1 cellular context compared by ENCODE assay signal in the genomic region with DNA sequence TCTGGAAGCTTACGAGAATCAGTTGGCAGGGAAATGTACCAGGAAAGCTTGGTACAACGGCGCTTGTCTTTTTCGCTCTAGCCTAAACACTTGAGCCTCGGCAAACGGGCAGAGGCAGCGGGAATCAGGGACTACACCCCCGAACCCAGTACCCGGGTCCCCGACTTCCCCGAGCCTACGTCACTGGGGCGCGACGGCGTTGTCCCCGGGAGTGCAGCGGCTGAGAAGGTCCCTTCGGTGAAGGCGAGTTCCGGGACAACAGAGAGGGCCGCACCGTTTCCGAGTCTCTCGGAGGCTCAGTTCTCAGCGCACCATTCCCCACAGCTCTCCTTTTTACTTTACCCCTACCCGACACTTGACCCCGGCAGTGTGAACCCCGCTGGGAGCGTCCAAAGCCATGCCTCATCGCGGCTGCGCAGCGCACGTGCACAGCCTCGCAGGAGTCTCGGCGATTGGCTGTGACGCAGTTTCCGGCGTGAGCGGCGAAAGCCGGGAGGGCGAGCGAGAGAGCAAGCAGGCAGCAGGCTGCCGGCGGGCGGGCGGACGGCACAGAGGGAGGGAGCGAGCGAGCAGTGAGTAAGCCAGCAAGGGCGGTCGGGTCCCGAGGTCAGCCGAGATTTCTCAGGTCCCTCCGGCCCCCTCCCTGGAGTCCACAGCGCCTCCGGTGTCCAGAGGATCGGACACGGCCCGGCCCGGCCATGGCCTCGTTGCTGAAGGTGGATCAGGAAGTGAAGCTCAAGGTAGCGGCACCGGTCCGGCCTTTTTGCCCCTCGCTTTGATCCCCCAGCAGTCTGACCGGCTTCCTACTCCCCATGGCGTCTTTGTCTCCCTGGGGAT.
TF ChIP-seq lines count a peak whose summit lies in the region.

A gene with protein sequence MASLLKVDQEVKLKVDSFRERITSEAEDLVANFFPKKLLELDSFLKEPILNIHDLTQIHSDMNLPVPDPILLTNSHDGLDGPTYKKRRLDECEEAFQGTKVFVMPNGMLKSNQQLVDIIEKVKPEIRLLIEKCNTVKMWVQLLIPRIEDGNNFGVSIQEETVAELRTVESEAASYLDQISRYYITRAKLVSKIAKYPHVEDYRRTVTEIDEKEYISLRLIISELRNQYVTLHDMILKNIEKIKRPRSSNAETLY (plus strand): TSS at position 464 of the 837 bp plus-strand sequence. CDS start 235 bp downstream, at position 699.

TF ChIP-seq in H1, 55 proteins besides CTCF, POLR2A, EP300 and RAD21 (continues in another document):
- no peak for TF ChIP-seq RFX5 (IDR thresholded peaks at IDR 0.05; ENCODE audit: borderline replicate concordance, low read depth, low read length)
- peak; percentile 84 for TF ChIP-seq TBP (IDR thresholded peaks at IDR 0.05; ENCODE audit: low read depth, low read length)
- no peak for TF ChIP-seq SIRT6 (IDR thresholded peaks at IDR 0.05; ENCODE audit: low read length)
- TF ChIP-seq SP4 (IDR thresholded peaks at IDR 0.05; ENCODE audit: low read length): peak; percentile 64; the same call in 1 of the 2 replicates
- peak; percentile 80 for TF ChIP-seq TAF7 (optimal IDR thresholded peaks at IDR 0.05; ENCODE audit: borderline replicate concordance, low read depth, low read length)
- no peak for TF ChIP-seq TCF12 (IDR thresholded peaks at IDR 0.05; ENCODE audit: low read depth, low read length)
- TF ChIP-seq, protein P1, sequence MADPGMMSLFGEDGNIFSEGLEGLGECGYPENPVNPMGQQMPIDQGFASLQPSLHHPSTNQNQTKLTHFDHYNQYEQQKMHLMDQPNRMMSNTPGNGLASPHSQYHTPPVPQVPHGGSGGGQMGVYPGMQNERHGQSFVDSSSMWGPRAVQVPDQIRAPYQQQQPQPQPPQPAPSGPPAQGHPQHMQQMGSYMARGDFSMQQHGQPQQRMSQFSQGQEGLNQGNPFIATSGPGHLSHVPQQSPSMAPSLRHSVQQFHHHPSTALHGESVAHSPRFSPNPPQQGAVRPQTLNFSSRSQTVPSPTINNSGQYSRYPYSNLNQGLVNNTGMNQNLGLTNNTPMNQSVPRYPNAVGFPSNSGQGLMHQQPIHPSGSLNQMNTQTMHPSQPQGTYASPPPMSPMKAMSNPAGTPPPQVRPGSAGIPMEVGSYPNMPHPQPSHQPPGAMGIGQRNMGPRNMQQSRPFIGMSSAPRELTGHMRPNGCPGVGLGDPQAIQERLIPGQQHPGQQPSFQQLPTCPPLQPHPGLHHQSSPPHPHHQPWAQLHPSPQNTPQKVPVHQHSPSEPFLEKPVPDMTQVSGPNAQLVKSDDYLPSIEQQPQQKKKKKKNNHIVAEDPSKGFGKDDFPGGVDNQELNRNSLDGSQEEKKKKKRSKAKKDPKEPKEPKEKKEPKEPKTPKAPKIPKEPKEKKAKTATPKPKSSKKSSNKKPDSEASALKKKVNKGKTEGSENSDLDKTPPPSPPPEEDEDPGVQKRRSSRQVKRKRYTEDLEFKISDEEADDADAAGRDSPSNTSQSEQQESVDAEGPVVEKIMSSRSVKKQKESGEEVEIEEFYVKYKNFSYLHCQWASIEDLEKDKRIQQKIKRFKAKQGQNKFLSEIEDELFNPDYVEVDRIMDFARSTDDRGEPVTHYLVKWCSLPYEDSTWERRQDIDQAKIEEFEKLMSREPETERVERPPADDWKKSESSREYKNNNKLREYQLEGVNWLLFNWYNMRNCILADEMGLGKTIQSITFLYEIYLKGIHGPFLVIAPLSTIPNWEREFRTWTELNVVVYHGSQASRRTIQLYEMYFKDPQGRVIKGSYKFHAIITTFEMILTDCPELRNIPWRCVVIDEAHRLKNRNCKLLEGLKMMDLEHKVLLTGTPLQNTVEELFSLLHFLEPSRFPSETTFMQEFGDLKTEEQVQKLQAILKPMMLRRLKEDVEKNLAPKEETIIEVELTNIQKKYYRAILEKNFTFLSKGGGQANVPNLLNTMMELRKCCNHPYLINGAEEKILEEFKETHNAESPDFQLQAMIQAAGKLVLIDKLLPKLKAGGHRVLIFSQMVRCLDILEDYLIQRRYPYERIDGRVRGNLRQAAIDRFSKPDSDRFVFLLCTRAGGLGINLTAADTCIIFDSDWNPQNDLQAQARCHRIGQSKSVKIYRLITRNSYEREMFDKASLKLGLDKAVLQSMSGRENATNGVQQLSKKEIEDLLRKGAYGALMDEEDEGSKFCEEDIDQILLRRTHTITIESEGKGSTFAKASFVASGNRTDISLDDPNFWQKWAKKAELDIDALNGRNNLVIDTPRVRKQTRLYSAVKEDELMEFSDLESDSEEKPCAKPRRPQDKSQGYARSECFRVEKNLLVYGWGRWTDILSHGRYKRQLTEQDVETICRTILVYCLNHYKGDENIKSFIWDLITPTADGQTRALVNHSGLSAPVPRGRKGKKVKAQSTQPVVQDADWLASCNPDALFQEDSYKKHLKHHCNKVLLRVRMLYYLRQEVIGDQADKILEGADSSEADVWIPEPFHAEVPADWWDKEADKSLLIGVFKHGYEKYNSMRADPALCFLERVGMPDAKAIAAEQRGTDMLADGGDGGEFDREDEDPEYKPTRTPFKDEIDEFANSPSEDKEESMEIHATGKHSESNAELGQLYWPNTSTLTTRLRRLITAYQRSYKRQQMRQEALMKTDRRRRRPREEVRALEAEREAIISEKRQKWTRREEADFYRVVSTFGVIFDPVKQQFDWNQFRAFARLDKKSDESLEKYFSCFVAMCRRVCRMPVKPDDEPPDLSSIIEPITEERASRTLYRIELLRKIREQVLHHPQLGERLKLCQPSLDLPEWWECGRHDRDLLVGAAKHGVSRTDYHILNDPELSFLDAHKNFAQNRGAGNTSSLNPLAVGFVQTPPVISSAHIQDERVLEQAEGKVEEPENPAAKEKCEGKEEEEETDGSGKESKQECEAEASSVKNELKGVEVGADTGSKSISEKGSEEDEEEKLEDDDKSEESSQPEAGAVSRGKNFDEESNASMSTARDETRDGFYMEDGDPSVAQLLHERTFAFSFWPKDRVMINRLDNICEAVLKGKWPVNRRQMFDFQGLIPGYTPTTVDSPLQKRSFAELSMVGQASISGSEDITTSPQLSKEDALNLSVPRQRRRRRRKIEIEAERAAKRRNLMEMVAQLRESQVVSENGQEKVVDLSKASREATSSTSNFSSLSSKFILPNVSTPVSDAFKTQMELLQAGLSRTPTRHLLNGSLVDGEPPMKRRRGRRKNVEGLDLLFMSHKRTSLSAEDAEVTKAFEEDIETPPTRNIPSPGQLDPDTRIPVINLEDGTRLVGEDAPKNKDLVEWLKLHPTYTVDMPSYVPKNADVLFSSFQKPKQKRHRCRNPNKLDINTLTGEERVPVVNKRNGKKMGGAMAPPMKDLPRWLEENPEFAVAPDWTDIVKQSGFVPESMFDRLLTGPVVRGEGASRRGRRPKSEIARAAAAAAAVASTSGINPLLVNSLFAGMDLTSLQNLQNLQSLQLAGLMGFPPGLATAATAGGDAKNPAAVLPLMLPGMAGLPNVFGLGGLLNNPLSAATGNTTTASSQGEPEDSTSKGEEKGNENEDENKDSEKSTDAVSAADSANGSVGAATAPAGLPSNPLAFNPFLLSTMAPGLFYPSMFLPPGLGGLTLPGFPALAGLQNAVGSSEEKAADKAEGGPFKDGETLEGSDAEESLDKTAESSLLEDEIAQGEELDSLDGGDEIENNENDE (IDR thresholded peaks at IDR 0.05; ENCODE audit: insufficient replicate concordance, low read length): no peak
- TF ChIP-seq ASH2L (IDR thresholded peaks at IDR 0.05; ENCODE audit: low read length): peak; percentile 98
- no peak for TF ChIP-seq JUN (IDR thresholded peaks at IDR 0.05; ENCODE audit: low read depth, low read length)
- no peak for TF ChIP-seq FOSL1 (IDR thresholded peaks at IDR 0.05; ENCODE audit: insufficient read depth, low read depth, low read length)
- TF ChIP-seq HDAC2 (IDR thresholded peaks at IDR 0.05; ENCODE audit: borderline replicate concordance in 1 of 2, low read depth in 2 of 2, low read length in 2 of 2): peak in 1 of 2 experiments; percentile 66; a peak in 2 of 4 replicates
- no peak for TF ChIP-seq NANOG (IDR thresholded peaks at IDR 0.05; ENCODE audit: insufficient read depth, low read depth, low read length, poor library complexity, severe bottlenecking)
- peak in 1 of 2 experiments; percentile 70; a peak in 3 of 4 replicates for TF ChIP-seq SIN3A (conservative IDR thresholded peaks at IDR 0.05 in 1 of 2, IDR thresholded peaks at IDR 0.05 in 1 of 2; ENCODE audit: low read depth in 1 of 2, low read length in 2 of 2)
- no peak for TF ChIP-seq BRCA1 (IDR thresholded peaks at IDR 0.05; ENCODE audit: low read depth, low read length)
- no peak for TF ChIP-seq CHD2 (IDR thresholded peaks at IDR 0.05; ENCODE audit: low read length)
- peak; percentile 42; the same call in 1 of the 2 replicates for TF ChIP-seq NRF1 (IDR thresholded peaks at IDR 0.05; ENCODE audit: low read depth, low read length)
- TF ChIP-seq EGR1 (IDR thresholded peaks at IDR 0.05; ENCODE audit: borderline replicate concordance, low read depth, low read length): no peak
- TF ChIP-seq CTBP2 (IDR thresholded peaks at IDR 0.05; ENCODE audit: borderline replicate concordance, insufficient read depth, insufficient read length, low read length): no peak
- no peak for TF ChIP-seq CEBPB (IDR thresholded peaks at IDR 0.05; ENCODE audit: low read depth, low read length)
- TF ChIP-seq, protein P2, sequence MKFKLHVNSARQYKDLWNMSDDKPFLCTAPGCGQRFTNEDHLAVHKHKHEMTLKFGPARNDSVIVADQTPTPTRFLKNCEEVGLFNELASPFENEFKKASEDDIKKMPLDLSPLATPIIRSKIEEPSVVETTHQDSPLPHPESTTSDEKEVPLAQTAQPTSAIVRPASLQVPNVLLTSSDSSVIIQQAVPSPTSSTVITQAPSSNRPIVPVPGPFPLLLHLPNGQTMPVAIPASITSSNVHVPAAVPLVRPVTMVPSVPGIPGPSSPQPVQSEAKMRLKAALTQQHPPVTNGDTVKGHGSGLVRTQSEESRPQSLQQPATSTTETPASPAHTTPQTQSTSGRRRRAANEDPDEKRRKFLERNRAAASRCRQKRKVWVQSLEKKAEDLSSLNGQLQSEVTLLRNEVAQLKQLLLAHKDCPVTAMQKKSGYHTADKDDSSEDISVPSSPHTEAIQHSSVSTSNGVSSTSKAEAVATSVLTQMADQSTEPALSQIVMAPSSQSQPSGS (IDR thresholded peaks at IDR 0.05; ENCODE audit: low read length): no peak
- peak; percentile 90 for TF ChIP-seq KDM5A (IDR thresholded peaks at IDR 0.05; ENCODE audit: low read length)
- no peak for TF ChIP-seq RNF2 (IDR thresholded peaks at IDR 0.05; ENCODE audit: borderline replicate concordance, low read depth, low read length, missing control alignments, poor library complexity, severe bottlenecking)
- no peak for TF ChIP-seq EZH2 (IDR thresholded peaks at IDR 0.05; ENCODE audit: low read depth, low read length, severe bottlenecking)
- TF ChIP-seq TEAD4 (IDR thresholded peaks at IDR 0.05; ENCODE audit: low read depth, low read length): no peak
- TF ChIP-seq HDAC6 (IDR thresholded peaks at IDR 0.05; ENCODE audit: low read depth, low read length): no peak
- TF ChIP-seq SIX5 (IDR thresholded peaks at IDR 0.05; ENCODE audit: low read depth, low read length): no peak
- peak; percentile 77; the same call in 1 of the 2 replicates for TF ChIP-seq GABPA (IDR thresholded peaks at IDR 0.05; ENCODE audit: borderline replicate concordance, insufficient read depth, low read length)
- TF ChIP-seq GTF2F1 (IDR thresholded peaks at IDR 0.05; ENCODE audit: borderline replicate concordance, low read depth, low read length): no peak
- TF ChIP-seq BACH1 (IDR thresholded peaks at IDR 0.05; ENCODE audit: low read length): no peak
- peak; percentile 95 for TF ChIP-seq PHF8 (conservative IDR thresholded peaks at IDR 0.05; ENCODE audit: low read depth, low read length)
- TF ChIP-seq, protein P3, sequence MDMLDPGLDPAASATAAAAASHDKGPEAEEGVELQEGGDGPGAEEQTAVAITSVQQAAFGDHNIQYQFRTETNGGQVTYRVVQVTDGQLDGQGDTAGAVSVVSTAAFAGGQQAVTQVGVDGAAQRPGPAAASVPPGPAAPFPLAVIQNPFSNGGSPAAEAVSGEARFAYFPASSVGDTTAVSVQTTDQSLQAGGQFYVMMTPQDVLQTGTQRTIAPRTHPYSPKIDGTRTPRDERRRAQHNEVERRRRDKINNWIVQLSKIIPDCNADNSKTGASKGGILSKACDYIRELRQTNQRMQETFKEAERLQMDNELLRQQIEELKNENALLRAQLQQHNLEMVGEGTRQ (IDR thresholded peaks at IDR 0.05; ENCODE audit: low read length): peak; percentile 52; the same call in 1 of the 2 replicates
- TF ChIP-seq RBBP5 (IDR thresholded peaks at IDR 0.05; ENCODE audit: borderline replicate concordance, low read depth, low read length): peak; percentile 79; the same call in 1 of the 2 replicates
- TF ChIP-seq POU5F1 (IDR thresholded peaks at IDR 0.05; ENCODE audit: low read depth, low read length): no peak
- TF ChIP-seq, protein P4, sequence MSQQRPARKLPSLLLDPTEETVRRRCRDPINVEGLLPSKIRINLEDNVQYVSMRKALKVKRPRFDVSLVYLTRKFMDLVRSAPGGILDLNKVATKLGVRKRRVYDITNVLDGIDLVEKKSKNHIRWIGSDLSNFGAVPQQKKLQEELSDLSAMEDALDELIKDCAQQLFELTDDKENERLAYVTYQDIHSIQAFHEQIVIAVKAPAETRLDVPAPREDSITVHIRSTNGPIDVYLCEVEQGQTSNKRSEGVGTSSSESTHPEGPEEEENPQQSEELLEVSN (IDR thresholded peaks at IDR 0.05): peak; percentile 78; the same call in 1 of the 2 replicates
- TF ChIP-seq, protein P5, sequence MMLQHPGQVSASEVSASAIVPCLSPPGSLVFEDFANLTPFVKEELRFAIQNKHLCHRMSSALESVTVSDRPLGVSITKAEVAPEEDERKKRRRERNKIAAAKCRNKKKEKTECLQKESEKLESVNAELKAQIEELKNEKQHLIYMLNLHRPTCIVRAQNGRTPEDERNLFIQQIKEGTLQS (IDR thresholded peaks at IDR 0.05; ENCODE audit: insufficient read depth, low read depth, low read length): peak; percentile 77
- no peak for TF ChIP-seq MAFK (IDR thresholded peaks at IDR 0.05; ENCODE audit: low read depth, low read length)
- no peak for TF ChIP-seq RXRA (IDR thresholded peaks at IDR 0.05; ENCODE audit: insufficient read depth, low read depth, low read length)
- peak; percentile 62 for TF ChIP-seq SRF (IDR thresholded peaks at IDR 0.05; ENCODE audit: low read depth, low read length)
- TF ChIP-seq KDM1A (IDR thresholded peaks at IDR 0.05; ENCODE audit: borderline replicate concordance, low read length): no peak
- TF ChIP-seq CBX5 (IDR thresholded peaks at IDR 0.05; ENCODE audit: low read depth, low read length): no peak
- TF ChIP-seq SP1 (IDR thresholded peaks at IDR 0.05; ENCODE audit: low read depth, low read length): no peak
- no peak for TF ChIP-seq CBX8 (IDR thresholded peaks at IDR 0.05; ENCODE audit: borderline replicate concordance, low read depth, low read length)
- TF ChIP-seq SAP30 (IDR thresholded peaks at IDR 0.05; ENCODE audit: insufficient read depth, insufficient replicate concordance, low read length): peak; percentile 64
- peak; percentile 91 for TF ChIP-seq POLR2AphosphoS5 (IDR thresholded peaks at IDR 0.05; ENCODE audit: low read depth, low read length)
- no peak for TF ChIP-seq SP2 (IDR thresholded peaks at IDR 0.05; ENCODE audit: low read length)
- peak; percentile 94 for TF ChIP-seq KDM4A (IDR thresholded peaks at IDR 0.05; ENCODE audit: low read depth, low read length, severe bottlenecking)
- TF ChIP-seq BCL11A (IDR thresholded peaks at IDR 0.05; ENCODE audit: low read depth in 2 of 2, low read length in 2 of 2): no peak
- TF ChIP-seq CHD1 (IDR thresholded peaks at IDR 0.05; ENCODE audit: low read depth, low read length): no peak
- TF ChIP-seq JUND (IDR thresholded peaks at IDR 0.05; ENCODE audit: low read length): no peak
- peak; percentile 96 for TF ChIP-seq CREB1 (IDR thresholded peaks at IDR 0.05)
- TF ChIP-seq YY1 (IDR thresholded peaks at IDR 0.05; ENCODE audit: low read depth, low read length): no peak
